Comparison of ENCODE assay signal across 18 cellular contexts in the genomic region with DNA sequence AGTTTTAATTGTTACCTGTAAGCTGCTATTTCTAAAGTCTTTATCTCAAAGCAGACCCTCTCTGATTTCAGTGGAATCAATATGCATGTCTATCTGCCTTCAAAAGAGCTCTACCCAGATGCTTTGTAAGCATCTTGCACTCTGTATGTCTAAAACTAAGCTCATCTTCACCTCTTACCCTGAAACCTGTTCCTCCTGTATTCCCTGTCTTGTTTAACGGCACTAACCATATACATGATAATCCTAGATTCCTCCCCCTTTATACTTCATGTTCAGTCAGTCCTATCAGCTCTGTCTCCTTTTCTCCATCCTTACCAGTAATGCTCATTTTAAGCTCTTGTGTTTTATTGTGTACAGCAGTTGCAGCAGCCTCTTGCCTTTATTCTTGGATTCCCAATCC. TPM values are rescaled to one million over a fixed set of nuclear protein-coding genes. Genes with fewer than 3 reads are reported as not detected.
DNase-seq lines count a peak whose midpoint lies in the region; ATAC-seq and TF ChIP-seq lines count a peak whose summit lies in the region.
"Had no signal": no experiment of that assay in that cellular context is flagged by ENCODE, and none has a peak within 500 bp of the region (broad histone marks: within the 10 kb centered on the region; RNA-seq: fewer than 3 reads in every experiment).

No MANE protein-coding gene starts in this region.

- POLR2A ChIA-PET in CD4-positive, alpha-beta memory T cell (lab: Charles Lee; ENCODE audit: partially characterized antibody), result interaction anchor here (1.3 kb wide), 1 partner anchor 13 kb away, joined by 3 read pairs; the partner anchor contains the start of gene ZC3H15
- POLR2A ChIA-PET in naive thymus-derived CD4-positive, alpha-beta T cell (lab: Charles Lee), result interaction anchor here (0.8 kb wide), 1 partner anchor 13 kb away, joined by 4 read pairs; the partner anchor contains the start of gene ZC3H15

- no peak for ATAC-seq in naive thymus-derived CD4-positive, alpha-beta T cell
- ATAC-seq in natural killer cell treated with Interleukin-12 subunit alpha and Interleukin-12 subunit beta and Interleukin-15 and Interleukin-18, amount 100 ng/mL, for 72 hours, result no peak

- H3K9me3 ChIP-seq in CD4-positive, alpha-beta memory T cell (ENCODE audit: control insufficient read depth in 1 of 2, low read length in 2 of 2), result no peaks in the 10 kb centered on the region
- H3K9me3 ChIP-seq in naive thymus-derived CD4-positive, alpha-beta T cell (ENCODE audit: control insufficient read depth in 2 of 3, low read length in 3 of 3), result no peaks in the 10 kb centered on the region
- H3K9me3 ChIP-seq: BLaER1 treated with 17β-estradiol and CSF1 and Interleukin-3, amounts not matched to agents 10 nM and 100 nM; Caco-2 had no signal

- peaks cover 87% of the 10 kb centered on the region for H3K36me3 Mint-ChIP-seq in activated T-cell treated with anti-CD3 and anti-CD28 coated beads, Interleukin-2, amount 50 U/mL, for 24 hours (ENCODE audit: low read depth)
- peaks cover 32 to 72% of the 10 kb centered on the region in 2 donors for H3K36me3 Mint-ChIP-seq in CD4-positive, alpha-beta memory T cell
- peaks cover 0 to 38% (median 6%) of the 10 kb centered on the region in 5 donors for H3K36me3 Mint-ChIP-seq in naive thymus-derived CD4-positive, alpha-beta T cell
- H3K36me3 Mint-ChIP-seq in natural killer cell treated with Interleukin-12 subunit alpha and Interleukin-12 subunit beta and Interleukin-15 and Interleukin-18, amount 100 ng/mL, for 72 hours, result peaks cover 14% of the 10 kb centered on the region

- peak overlapping the region; percentile 37 for H3K27ac Mint-ChIP-seq in activated T-cell treated with anti-CD3 and anti-CD28 coated beads, Interleukin-2, amount 50 U/mL, for 24 hours
- peak overlapping the region in 4 of 7 donors; percentile 2 to 56 (median 28) for H3K27ac Mint-ChIP-seq in CD4-positive, alpha-beta memory T cell
- H3K27ac Mint-ChIP-seq in naive thymus-derived CD4-positive, alpha-beta T cell, result peak overlapping the region in 6 of 9 donors; percentile 15 to 65 (median 26)
- peak overlapping the region in 1 of 2 donors; percentile 5 for H3K27ac Mint-ChIP-seq in natural killer cell treated with Interleukin-12 subunit alpha and Interleukin-12 subunit beta and Interleukin-15 and Interleukin-18, amount 100 ng/mL, for 72 hours

- intact Hi-C loops in CD4-positive, alpha-beta memory T cell (cut with micrococcal nuclease), result no loop called here
- intact Hi-C loops in naive thymus-derived CD4-positive, alpha-beta T cell (cut with micrococcal nuclease), result no loop called here

- H3K4me1 Mint-ChIP-seq in activated T-cell treated with anti-CD3 and anti-CD28 coated beads, Interleukin-2, amount 50 U/mL, for 24 hours (ENCODE audit: low read depth), result peaks cover 51% of the 10 kb centered on the region
- H3K4me1 Mint-ChIP-seq in CD4-positive, alpha-beta memory T cell, result peaks cover 24 to 41% (median 32%) of the 10 kb centered on the region in 4 donors
- H3K4me1 Mint-ChIP-seq in naive thymus-derived CD4-positive, alpha-beta T cell, result peaks cover 19 to 59% (median 40%) of the 10 kb centered on the region in 7 donors
- peaks cover 17 to 25% of the 10 kb centered on the region in 2 donors for H3K4me1 Mint-ChIP-seq in natural killer cell treated with Interleukin-12 subunit alpha and Interleukin-12 subunit beta and Interleukin-15 and Interleukin-18, amount 100 ng/mL, for 72 hours (ENCODE audit: low read depth in 2 of 2)
- H3K4me1 Mint-ChIP-seq: H9 had no signal

- H3K9me3 Mint-ChIP-seq in activated T-cell treated with anti-CD3 and anti-CD28 coated beads, Interleukin-2, amount 50 U/mL, for 24 hours, result no peaks in the 10 kb centered on the region
- no peaks in the 10 kb centered on the region for H3K9me3 Mint-ChIP-seq in CD4-positive, alpha-beta memory T cell
- no peaks in the 10 kb centered on the region for H3K9me3 Mint-ChIP-seq in naive thymus-derived CD4-positive, alpha-beta T cell
- H3K9me3 Mint-ChIP-seq in natural killer cell treated with Interleukin-12 subunit alpha and Interleukin-12 subunit beta and Interleukin-15 and Interleukin-18, amount 100 ng/mL, for 72 hours, result no peaks in the 10 kb centered on the region
- H3K9me3 Mint-ChIP-seq: H9, IgD-negative memory B cell had no signal

- no peak for TF ChIP-seq CTCF in LNCaP clone FGC (IDR thresholded peaks at IDR 0.05; ENCODE audit: control insufficient read depth, extremely low read depth, insufficient read depth)

- no peak overlapping the region for H3K27ac ChIP-seq in CD4-positive, alpha-beta memory T cell (ENCODE audit: low read depth, low read length)
- peak overlapping the region; percentile 9 for H3K27ac ChIP-seq in naive thymus-derived CD4-positive, alpha-beta T cell (ENCODE audit: low read depth, low read length)
- H3K27ac ChIP-seq: BLaER1 treated with 17β-estradiol and CSF1 and Interleukin-3, amounts not matched to agents 10 nM and 100 nM had no signal

- no peak for DNase-seq in activated T-cell treated with anti-CD3 and anti-CD28 coated beads, Interleukin-2, amount 50 U/mL, for 24 hours
- no peak for DNase-seq in activated T-cell treated with anti-CD3 and anti-CD28 coated beads, Interleukin-2, amount 50 U/mL, for 48 hours
- DNase-seq in CD4-positive, alpha-beta memory T cell, result no peak
- DNase-seq in LNCaP clone FGC (ENCODE audit: low read depth) (peak; percentile 23), OCI-M1 (lab: John Stamatoyannopoulos, UW) (no peak), NCI-H1694 (lab: John Stamatoyannopoulos, UW) (no peak)
- no peak for DNase-seq in naive thymus-derived CD4-positive, alpha-beta T cell
- no peak for DNase-seq in natural killer cell treated with Interleukin-12 subunit alpha and Interleukin-12 subunit beta and Interleukin-15 and Interleukin-18, amount 100 ng/mL, for 72 hours (ENCODE audit: low spot score)
- DNase-seq: Caco-2, H9, Kasumi-1, NCI-H1105 treated with DMSO at 0.1 percent for 48 hours, NCI-H187 treated with DMSO at 0.1 percent for 48 hours, NCI-H345, NCI-H69, SHP77 had no signal

- CTCF ChIA-PET in CD4-positive, alpha-beta memory T cell (lab: Charles Lee; ENCODE audit: partially characterized antibody), result no interaction called here
- CTCF ChIA-PET in naive thymus-derived CD4-positive, alpha-beta T cell (lab: Charles Lee), result no interaction called here

- H3K27me3 ChIP-seq in CD4-positive, alpha-beta memory T cell (ENCODE audit: insufficient read depth, low read length), result no peaks in the 10 kb centered on the region
- no peaks in the 10 kb centered on the region for H3K27me3 ChIP-seq in naive thymus-derived CD4-positive, alpha-beta T cell (ENCODE audit: control insufficient read depth in 2 of 2, insufficient read depth in 2 of 2, low read length in 2 of 2)
- H3K27me3 ChIP-seq: BLaER1 treated with 17β-estradiol and CSF1 and Interleukin-3, amounts not matched to agents 10 nM and 100 nM had no signal

- H3K36me3 ChIP-seq in CD4-positive, alpha-beta memory T cell (ENCODE audit: insufficient read depth, low read length), result peaks cover 44% of the 10 kb centered on the region
- H3K36me3 ChIP-seq in naive thymus-derived CD4-positive, alpha-beta T cell (ENCODE audit: control insufficient read depth in 2 of 3, insufficient read depth in 3 of 3, low read length in 3 of 3), result peaks cover 7 to 46% (median 37%) of the 10 kb centered on the region in 3 experiments

- peaks cover 8% of the 10 kb centered on the region for H3K4me1 ChIP-seq in CD4-positive, alpha-beta memory T cell (ENCODE audit: insufficient read depth, low read length)
- no peaks in the 10 kb centered on the region for H3K4me1 ChIP-seq in naive thymus-derived CD4-positive, alpha-beta T cell (ENCODE audit: control insufficient read depth in 2 of 2, insufficient read depth in 2 of 2, low read length in 2 of 2)
- H3K4me1 ChIP-seq: BLaER1 treated with 17β-estradiol and CSF1 and Interleukin-3, amounts not matched to agents 10 nM and 100 nM had no signal

- H3K4me3 ChIP-seq in CD4-positive, alpha-beta memory T cell (ENCODE audit: low read length in 2 of 2), result no peak overlapping the region
- no peak overlapping the region for H3K4me3 ChIP-seq in LNCaP clone FGC (ENCODE audit: low read depth, low read length)
- H3K4me3 ChIP-seq in naive thymus-derived CD4-positive, alpha-beta T cell (ENCODE audit: low read length), result no peak overlapping the region
- H3K4me3 ChIP-seq: BLaER1 treated with 17β-estradiol and CSF1 and Interleukin-3, amounts not matched to agents 10 nM and 100 nM had no signal

- H3K4me3 Mint-ChIP-seq in activated T-cell treated with anti-CD3 and anti-CD28 coated beads, Interleukin-2, amount 50 U/mL, for 24 hours, result no peak overlapping the region
- H3K4me3 Mint-ChIP-seq in CD4-positive, alpha-beta memory T cell, result no peak overlapping the region
- H3K4me3 Mint-ChIP-seq in naive thymus-derived CD4-positive, alpha-beta T cell, result no peak overlapping the region
- no peak overlapping the region for H3K4me3 Mint-ChIP-seq in natural killer cell treated with Interleukin-12 subunit alpha and Interleukin-12 subunit beta and Interleukin-15 and Interleukin-18, amount 100 ng/mL, for 72 hours
- H3K4me3 Mint-ChIP-seq: H9, IgD-negative memory B cell had no signal

- no peaks in the 10 kb centered on the region for H3K27me3 Mint-ChIP-seq in activated T-cell treated with anti-CD3 and anti-CD28 coated beads, Interleukin-2, amount 50 U/mL, for 24 hours
- no peaks in the 10 kb centered on the region for H3K27me3 Mint-ChIP-seq in CD4-positive, alpha-beta memory T cell
- H3K27me3 Mint-ChIP-seq in naive thymus-derived CD4-positive, alpha-beta T cell, result no peaks in the 10 kb centered on the region
- H3K27me3 Mint-ChIP-seq in natural killer cell treated with Interleukin-12 subunit alpha and Interleukin-12 subunit beta and Interleukin-15 and Interleukin-18, amount 100 ng/mL, for 72 hours, result no peaks in the 10 kb centered on the region
- H3K27me3 Mint-ChIP-seq: IgD-negative memory B cell had no signal

RNA-seq across cellular contexts. Expression of gene ZC3H15, which starts 12.8 kb away (rescaled TPM):
- total RNA-seq in CD4-positive, alpha-beta memory T cell, result 10 to 100 TPM; 53.5 to 60.2 TPM
- 10 to 100 TPM; 71.1 to 73.4 TPM for polyA plus RNA-seq in CD4-positive, alpha-beta memory T cell
- total RNA-seq in naive thymus-derived CD4-positive, alpha-beta T cell, result 10 to 100 TPM; 53.4 to 87.4 (median 64.6) TPM
- 10 to 100 TPM; 66.8 to 74.5 TPM for polyA plus RNA-seq in naive thymus-derived CD4-positive, alpha-beta T cell
- total RNA-seq in natural killer cell treated with Interleukin-12 subunit alpha and Interleukin-12 subunit beta and Interleukin-15 and Interleukin-18, amount 100 ng/mL, for 72 hours, result 10 to 100 TPM; 79.4 to 83.0 TPM
